ENCODE assay signal across 30 cellular contexts in genomic region chr13:24651718-24652345, GRCh38. TPM values are rescaled to one million over a fixed set of nuclear protein-coding genes. Genes with fewer than 3 reads are reported as not detected.
DNase-seq lines count a peak whose midpoint lies in the region; TF ChIP-seq lines count a peak whose summit lies in the region.
"Had no signal": no experiment of that assay in that cellular context is flagged by ENCODE, and none has a peak within 500 bp of the region (broad histone marks: within the 10 kb centered on the region; RNA-seq: fewer than 3 reads in every experiment).

No MANE protein-coding gene starts in this region.

- no peak for TF ChIP-seq CTCF in Caco-2 (IDR thresholded peaks at IDR 0.05; ENCODE audit: insufficient read depth in 1 of 2, low read depth in 1 of 2, low read length in 1 of 2, severe bottlenecking in 1 of 2, unreplicated experiment in 1 of 2)
- TF ChIP-seq CTCF in parathyroid adenoma (IDR thresholded peaks at IDR 0.05) = no peak

- BruUV-seq in Caco-2 (replicated peaks; lab: Mats Ljungman, UMichigan) = no TSS peak

- peak overlapping the region; percentile 7 for H3K4me2 ChIP-seq in parathyroid adenoma (ENCODE audit: low read length)
- H3K4me2 ChIP-seq: SK-N-SH had no signal

- peaks cover 5% of the 10 kb centered on the region for H3K27me3 Mint-ChIP-seq in Caco-2 (ENCODE audit: insufficient read depth, unreplicated experiment)
- H3K27me3 Mint-ChIP-seq in CD8-positive, alpha-beta memory T cell = peaks cover 0 to 3% of the 10 kb centered on the region in 2 donors

- POLR2A ChIA-PET in Caco-2 (lab: Charles Lee) = no interaction called here
- POLR2A ChIA-PET in CD8-positive, alpha-beta memory T cell (lab: Charles Lee) = no interaction called here

- H3K9me3 ChIP-seq in Caco-2 = no peaks in the 10 kb centered on the region
- no peaks in the 10 kb centered on the region for H3K9me3 ChIP-seq in parathyroid adenoma (ENCODE audit: control insufficient read depth, low read length)
- no peaks in the 10 kb centered on the region for H3K9me3 ChIP-seq in CD8-positive, alpha-beta memory T cell (ENCODE audit: low read length)
- H3K9me3 ChIP-seq: BE2C, SK-N-SH, stomach, tibial artery had no signal

- peaks cover 8% of the 10 kb centered on the region for H3K4me1 Mint-ChIP-seq in Caco-2 (ENCODE audit: low read depth, unreplicated experiment)
- no peaks in the 10 kb centered on the region for H3K4me1 Mint-ChIP-seq in CD8-positive, alpha-beta memory T cell

- no peak overlapping the region for H3K4me3 Mint-ChIP-seq in Caco-2 (ENCODE audit: unreplicated experiment)
- H3K4me3 Mint-ChIP-seq in CD8-positive, alpha-beta memory T cell = no peak overlapping the region
- H3K4me3 Mint-ChIP-seq: activated CD4-positive, alpha-beta T cell treated with anti-CD3 and anti-CD28 coated beads, Interleukin-2, amount 10 ng/mL, durations not matched to agents 7 days and 5 days; IgD-negative memory B cell; T-helper 2 cell treated with Interferon-gamma antibody and Interleukin-4, amounts not matched to agents 5 μg/mL and 100 μg/mL, for 36 hours had no signal

- peak overlapping the region; percentile 51 for H3K27ac Mint-ChIP-seq in Caco-2 (ENCODE audit: unreplicated experiment)
- no peak overlapping the region for H3K27ac Mint-ChIP-seq in CD8-positive, alpha-beta memory T cell
- H3K27ac Mint-ChIP-seq: activated CD4-positive, alpha-beta T cell treated with anti-CD3 and anti-CD28 coated beads, Interleukin-2, amount 10 ng/mL, durations not matched to agents 7 days and 5 days; IgD-negative memory B cell; T-helper 2 cell treated with Interferon-gamma antibody and Interleukin-4, amounts not matched to agents 5 μg/mL and 100 μg/mL, for 36 hours had no signal

- H3K4me1 ChIP-seq in Caco-2 (peaks cover 12% of the 10 kb centered on the region), parathyroid adenoma (no peaks in the 10 kb centered on the region)
- H3K4me1 ChIP-seq in CD8-positive, alpha-beta memory T cell (ENCODE audit: insufficient read depth, low read length) = no peaks in the 10 kb centered on the region
- H3K4me1 ChIP-seq: BE2C, tibial artery had no signal

- H3K27me3 ChIP-seq in Caco-2 (replicated peaks; ENCODE audit: control insufficient read depth, insufficient read depth, low read length) (no peaks in the 10 kb centered on the region), parathyroid adenoma (ENCODE audit: control insufficient read depth, insufficient read depth, low read length) (no peaks in the 10 kb centered on the region)
- no peaks in the 10 kb centered on the region for H3K27me3 ChIP-seq in CD8-positive, alpha-beta memory T cell (ENCODE audit: insufficient read depth, low read length, poor library complexity, severe bottlenecking)
- H3K27me3 ChIP-seq: BE2C, stomach, tibial artery had no signal

- H3K79me2 ChIP-seq in parathyroid adenoma = no peaks in the 10 kb centered on the region

- no peaks in the 10 kb centered on the region for H3K9me3 Mint-ChIP-seq in Caco-2 (ENCODE audit: unreplicated experiment)
- no peaks in the 10 kb centered on the region for H3K9me3 Mint-ChIP-seq in CD8-positive, alpha-beta memory T cell
- H3K9me3 Mint-ChIP-seq: activated CD4-positive, alpha-beta T cell treated with anti-CD3 and anti-CD28 coated beads, Interleukin-2, amount 10 ng/mL, durations not matched to agents 7 days and 5 days; T-helper 2 cell treated with Interferon-gamma antibody and Interleukin-4, amounts not matched to agents 5 μg/mL and 100 μg/mL, for 36 hours had no signal

- H3K4me3 ChIP-seq in Caco-2 (ENCODE audit: low read depth, low read length) (no peak overlapping the region), parathyroid adenoma (ENCODE audit: low read depth, low read length) (no peak overlapping the region)
- no peak overlapping the region for H3K4me3 ChIP-seq in CD8-positive, alpha-beta memory T cell (ENCODE audit: low read length)
- H3K4me3 ChIP-seq: dorsolateral prefrontal cortex, stomach, tibial artery had no signal

- CTCF ChIA-PET in Caco-2 (lab: Charles Lee) = no interaction called here
- CTCF ChIA-PET in CD8-positive, alpha-beta memory T cell (lab: Charles Lee) = no interaction called here

- H2AFZ ChIP-seq in parathyroid adenoma = peak overlapping the region; percentile 56

- H3K36me3 ChIP-seq in Caco-2 (ENCODE audit: control insufficient read depth, insufficient read depth, low read length) = no peaks in the 10 kb centered on the region
- no peaks in the 10 kb centered on the region for H3K36me3 ChIP-seq in parathyroid adenoma (ENCODE audit: control insufficient read depth, insufficient read depth, low read length)
- no peaks in the 10 kb centered on the region for H3K36me3 ChIP-seq in CD8-positive, alpha-beta memory T cell (ENCODE audit: insufficient read depth, low read length)
- H3K36me3 ChIP-seq: BE2C, stomach, tibial artery, WERI-Rb-1 had no signal

- no peak overlapping the region for H3K9ac ChIP-seq in parathyroid adenoma
- H3K9ac ChIP-seq: SK-N-SH had no signal

- intact Hi-C loops in Caco-2 (cut with micrococcal nuclease; ENCODE audit: unreplicated experiment) = no loop called here

- H3K36me3 Mint-ChIP-seq in Caco-2 (ENCODE audit: insufficient read depth, unreplicated experiment) = no peaks in the 10 kb centered on the region
- H3K36me3 Mint-ChIP-seq in CD8-positive, alpha-beta memory T cell = no peaks in the 10 kb centered on the region

- DNase-seq in Caco-2 (peak; percentile 50 to 76), NCI-H526 treated with DMSO at 0.1 percent for 48 hours (lab: John Stamatoyannopoulos, UW) (peak; percentile 92), islet precursor cell (peak; percentile 81), Kasumi-1 (lab: John Stamatoyannopoulos, UW) (no peak), NCI-H1417 (lab: John Stamatoyannopoulos, UW) (no peak), dermis blood vessel endothelial cell (no peak)
- no peak for DNase-seq in CD8-positive, alpha-beta memory T cell
- DNase-seq: activated CD4-positive, alpha-beta T cell treated with anti-CD3 and anti-CD28 coated beads, Interleukin-2, amount 10 ng/mL, durations not matched to agents 7 days and 5 days; activated naive CD4-positive, alpha-beta T cell; activated T-cell treated with anti-CD3 and anti-CD28 coated beads, Interleukin-2, amount 50 U/mL, for 48 hours; BE2C; DMS53; dorsolateral prefrontal cortex; H7; kidney glomerular epithelial cell; mesenchymal stem cell; NCI-H1105; NCI-H2029; NCI-H2227 treated with DMSO at 0.1 percent for 48 hours; NCI-H774; RPMI8226; SK-N-SH; stomach; tibial artery; WERI-Rb-1 had no signal

- peak overlapping the region; percentile 61 for H3K27ac ChIP-seq in parathyroid adenoma
- no peak overlapping the region for H3K27ac ChIP-seq in CD8-positive, alpha-beta memory T cell (ENCODE audit: low read depth, low read length)
- H3K27ac ChIP-seq: dorsolateral prefrontal cortex, stomach, tibial artery, WERI-Rb-1 had no signal

RNA-seq across cellular contexts. Expression of gene ATP12A, which starts 28.4 kb away (rescaled TPM):
- total RNA-seq in Caco-2 (2022) = not detected in 2 replicates
- 1 to 10 TPM; 4.9 to 6.1 TPM for total RNA-seq in CD8-positive, alpha-beta memory T cell
- polyA plus RNA-seq in CD8-positive, alpha-beta memory T cell = not detected
- total RNA-seq in dermis blood vessel endothelial cell = not detected in 2 replicates
- total RNA-seq: myocyte, skeletal muscle tissue, stomach had no signal
- polyA plus RNA-seq: IgD-negative memory B cell, SK-N-SH had no signal

Comparison
In these comparisons a context has a peak if more than half of its experiments do, and no peak if none do; other contexts are left out.
1. DNase-seq: peak in Caco-2 (2 of 2), NCI-H526 treated with DMSO at 0.1 percent for 48 hours (single experiment) and islet precursor cell (single experiment); none in CD8-positive, alpha-beta memory T cell (0 of 5), Kasumi-1 (0 of 2), NCI-H1417 (0 of 3) and dermis blood vessel endothelial cell (single experiment).